ENCODE assay signal across 13 cellular contexts in the genomic region with DNA sequence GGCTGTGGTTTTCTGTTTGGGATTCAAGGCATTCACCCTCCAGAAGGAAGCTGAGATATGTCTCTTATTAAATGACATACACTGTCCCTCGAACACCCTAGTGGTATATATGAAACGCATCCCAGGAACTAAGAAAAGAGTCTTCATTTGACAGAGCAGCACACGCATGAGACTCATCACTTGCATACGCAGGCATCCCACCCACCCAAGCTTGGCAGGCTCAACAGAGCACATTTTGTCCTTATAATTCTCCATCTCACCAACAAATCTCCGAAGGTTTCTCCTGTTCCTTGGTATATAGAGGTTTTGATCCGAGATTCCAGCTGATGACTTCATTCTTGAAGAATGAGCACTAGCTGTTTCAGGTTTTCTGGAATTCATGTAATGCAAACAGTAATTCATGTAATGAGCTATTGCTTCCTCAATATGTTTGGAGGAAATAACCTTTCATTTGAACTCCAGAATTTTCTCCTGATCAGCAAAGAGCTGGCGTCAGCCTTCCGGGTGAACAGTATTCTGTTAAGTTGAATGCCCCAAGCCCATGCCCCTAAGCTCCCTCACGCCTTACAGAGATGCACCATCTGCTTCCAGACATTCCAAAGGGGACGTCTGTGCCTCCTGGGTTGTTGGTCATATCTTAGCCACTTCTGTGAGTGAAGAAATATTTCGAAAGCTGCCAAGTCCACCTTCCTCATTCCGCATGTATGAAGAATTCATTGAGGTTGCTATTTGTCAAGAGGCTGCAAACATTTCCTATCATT.
DNase-seq lines count a peak whose midpoint lies in the region; ATAC-seq, FAIRE-seq and TF ChIP-seq lines count a peak whose summit lies in the region.
"Had no signal": no experiment of that assay in that cellular context is flagged by ENCODE, and none has a peak within 500 bp of the region (broad histone marks: within the 10 kb centered on the region; RNA-seq: fewer than 3 reads in every experiment).

No MANE protein-coding gene starts in this region.

- TF ChIP-seq CTCF in MCF 10A (IDR thresholded peaks at IDR 0.05; ENCODE audit: unreplicated experiment) (no peak), kidney (IDR thresholded peaks at IDR 0.05; ENCODE audit: borderline replicate concordance, extremely low read depth, insufficient read depth) (no peak)

- FAIRE-seq in kidney (lab: Jason Lieb, UNC) (no peak), GM19239 (lab: Jason Lieb, UNC) (no peak)

- intact Hi-C loops in MCF 10A (cut with micrococcal nuclease) = loop anchor here (1.0 to 10.0 kb wide), 4 partner anchors 59 to 476 kb away; partner anchors contain the start of gene CDH4
- intact Hi-C loops in aorta (cut with DNase I) = no loop called here
- intact Hi-C loops in kidney (cut with DNase I) = no loop called here

- CTCF ChIA-PET in MCF 10A (lab: Yijun Ruan, JAX) = interaction anchor here (0.6 to 1.6 kb wide), 7 partner anchors 16 to 543 kb away, joined by 3 to 9 read pairs (median 4); no protein-coding TSS in a partner anchor

- H3K9me3 ChIP-seq in aorta (ENCODE audit: control insufficient read depth, low read length) (no peaks in the 10 kb centered on the region), kidney (ENCODE audit: control insufficient read depth in 1 of 2, low read length in 2 of 2) (no peaks in the 10 kb centered on the region)
- H3K9me3 ChIP-seq: BLaER1 treated with 17β-estradiol and CSF1 and Interleukin-3, amounts not matched to agents 10 nM and 100 nM; HAP-1 had no signal

- DNase-seq in ACHN = peak; percentile 95
- peak; percentile 100 for DNase-seq in HS-5 (ENCODE audit: low read depth)
- peak; percentile 82 for DNase-seq in MCF 10A (ENCODE audit: unreplicated experiment)
- peak; percentile 96 for DNase-seq in kidney tubule cell (ENCODE audit: low spot score)
- DNase-seq in aorta = no peak
- DNase-seq in kidney = no peak
- DNase-seq in GM19239 (ENCODE audit: insufficient read length, low spot score) = no peak
- DNase-seq: activated CD4-positive, alpha-beta memory T cell treated with anti-CD3 and anti-CD28 coated beads, Interleukin-2, amount 10 ng/mL, durations not matched to agents 7 days and 5 days; natural killer cell; NCI-H2081 treated with DMSO at 0.1 percent for 48 hours had no signal

- H3K36me3 ChIP-seq in aorta (ENCODE audit: control insufficient read depth in 1 of 2, insufficient read depth in 2 of 2, low read length in 1 of 2) = no peaks in the 10 kb centered on the region
- no peaks in the 10 kb centered on the region for H3K36me3 ChIP-seq in kidney (ENCODE audit: control insufficient read depth in 1 of 2, insufficient read depth in 2 of 2, low read length in 2 of 2)
- H3K36me3 ChIP-seq: BLaER1 treated with 17β-estradiol and CSF1 and Interleukin-3, amounts not matched to agents 10 nM and 100 nM; HAP-1 had no signal

- no peaks in the 10 kb centered on the region for H3K4me1 ChIP-seq in aorta (ENCODE audit: control insufficient read depth in 1 of 2, insufficient read depth in 2 of 2, low read length in 2 of 2)
- no peaks in the 10 kb centered on the region for H3K4me1 ChIP-seq in kidney (ENCODE audit: control insufficient read depth in 1 of 2, insufficient read depth in 1 of 2, low read depth in 1 of 2, low read length in 2 of 2)
- H3K4me1 ChIP-seq: HAP-1 had no signal

- H3K27me3 ChIP-seq in aorta (ENCODE audit: control insufficient read depth in 1 of 2, insufficient read depth in 2 of 2, low read length in 1 of 2) = no peaks in the 10 kb centered on the region
- H3K27me3 ChIP-seq: BLaER1 treated with 17β-estradiol and CSF1 and Interleukin-3, amounts not matched to agents 10 nM and 100 nM had no signal

- no peaks in the 10 kb centered on the region for H3K36me3 Mint-ChIP-seq in MCF 10A (ENCODE audit: insufficient read depth, unreplicated experiment)
- no peaks in the 10 kb centered on the region for H3K36me3 Mint-ChIP-seq in activated T-helper 17 cell treated with anti-CD3 and anti-CD28 coated beads, Interleukin-2, amount 50 U/mL, for 72 hours (ENCODE audit: low read depth)
- H3K36me3 Mint-ChIP-seq: natural killer cell had no signal

- WGBS in aorta, 2 donors = 24 to 27% methylated on average over 12 of the region's 12 CpGs

- H3K4me3 Mint-ChIP-seq in MCF 10A (ENCODE audit: unreplicated experiment) = peak overlapping the region; percentile 60
- no peak overlapping the region for H3K4me3 Mint-ChIP-seq in activated T-helper 17 cell treated with anti-CD3 and anti-CD28 coated beads, Interleukin-2, amount 50 U/mL, for 72 hours
- H3K4me3 Mint-ChIP-seq: activated CD4-positive, alpha-beta memory T cell treated with anti-CD3 and anti-CD28 coated beads, Interleukin-2, amount 10 ng/mL, durations not matched to agents 7 days and 5 days; natural killer cell had no signal

- no peaks in the 10 kb centered on the region for H3K27me3 Mint-ChIP-seq in MCF 10A (ENCODE audit: insufficient read depth, unreplicated experiment)
- H3K27me3 Mint-ChIP-seq in activated T-helper 17 cell treated with anti-CD3 and anti-CD28 coated beads, Interleukin-2, amount 50 U/mL, for 72 hours = peaks cover 21% of the 10 kb centered on the region
- H3K27me3 Mint-ChIP-seq: activated CD4-positive, alpha-beta memory T cell treated with anti-CD3 and anti-CD28 coated beads, Interleukin-2, amount 10 ng/mL, durations not matched to agents 7 days and 5 days had no signal

- no peak overlapping the region for H3K9ac ChIP-seq in kidney (ENCODE audit: low read length in 2 of 2)
- H3K9ac ChIP-seq: BLaER1 treated with 17β-estradiol and CSF1 and Interleukin-3, amounts not matched to agents 10 nM and 100 nM had no signal

- POLR2A ChIA-PET in MCF 10A (lab: Yijun Ruan, JAX) = interaction anchor here (0.7 to 1.3 kb wide), 4 partner anchors 9 to 1214 kb away, joined by 3 read pairs; partner anchors contain the start of gene CDH4

- BruUV-seq in MCF 10A (replicated peaks; lab: Mats Ljungman, UMichigan) = no TSS peak

- no peak for ATAC-seq in aorta (ENCODE audit: low FRiP score)
- no peak for ATAC-seq in activated T-helper 17 cell treated with anti-CD3 and anti-CD28 coated beads, Interleukin-2, amount 50 U/mL, for 72 hours (replicated peaks)
- ATAC-seq: natural killer cell had no signal

- H3K27ac ChIP-seq in aorta (ENCODE audit: low read depth in 1 of 2, low read length in 2 of 2) = no peak overlapping the region
- no peak overlapping the region for H3K27ac ChIP-seq in kidney (ENCODE audit: low read depth in 2 of 2, low read length in 2 of 2)
- H3K27ac ChIP-seq: BLaER1 treated with 17β-estradiol and CSF1 and Interleukin-3, amounts not matched to agents 10 nM and 100 nM had no signal

- H3K27ac Mint-ChIP-seq in MCF 10A (ENCODE audit: low read depth, unreplicated experiment) = peak overlapping the region; percentile 79
- no peak overlapping the region for H3K27ac Mint-ChIP-seq in activated T-helper 17 cell treated with anti-CD3 and anti-CD28 coated beads, Interleukin-2, amount 50 U/mL, for 72 hours
- H3K27ac Mint-ChIP-seq: activated CD4-positive, alpha-beta memory T cell treated with anti-CD3 and anti-CD28 coated beads, Interleukin-2, amount 10 ng/mL, durations not matched to agents 7 days and 5 days; natural killer cell had no signal

- no peaks in the 10 kb centered on the region for H3K9me3 Mint-ChIP-seq in MCF 10A (ENCODE audit: unreplicated experiment)
- no peaks in the 10 kb centered on the region for H3K9me3 Mint-ChIP-seq in activated T-helper 17 cell treated with anti-CD3 and anti-CD28 coated beads, Interleukin-2, amount 50 U/mL, for 72 hours
- H3K9me3 Mint-ChIP-seq: activated CD4-positive, alpha-beta memory T cell treated with anti-CD3 and anti-CD28 coated beads, Interleukin-2, amount 10 ng/mL, durations not matched to agents 7 days and 5 days; natural killer cell had no signal

- in situ Hi-C loops in ACHN (cut with HindIII; ENCODE audit: low pct_ligation_motif_present, low pct_unique_long_range_greater_than_20kb, low sequenced_read_pairs) = no loop called here

- H3K4me3 ChIP-seq in aorta (ENCODE audit: low read length in 2 of 2) (no peak overlapping the region), kidney (ENCODE audit: low read length in 2 of 2) (no peak overlapping the region)
- H3K4me3 ChIP-seq: BLaER1 treated with 17β-estradiol and CSF1 and Interleukin-3, amounts not matched to agents 10 nM and 100 nM; HAP-1 had no signal

- H3K4me1 Mint-ChIP-seq in MCF 10A (ENCODE audit: insufficient read depth, unreplicated experiment) = peaks cover 27% of the 10 kb centered on the region
- no peaks in the 10 kb centered on the region for H3K4me1 Mint-ChIP-seq in activated T-helper 17 cell treated with anti-CD3 and anti-CD28 coated beads, Interleukin-2, amount 50 U/mL, for 72 hours
- H3K4me1 Mint-ChIP-seq: activated CD4-positive, alpha-beta memory T cell treated with anti-CD3 and anti-CD28 coated beads, Interleukin-2, amount 10 ng/mL, durations not matched to agents 7 days and 5 days; natural killer cell had no signal

Comparison
In these comparisons a context has a peak if more than half of its experiments do, and no peak if none do; other contexts are left out.
1. DNase-seq: peak in ACHN (single experiment), HS-5 (single experiment), MCF 10A (single experiment) and kidney tubule cell (single experiment); none in aorta (0 of 2), kidney (single experiment) and GM19239 (single experiment).